19 cellular contexts compared by ENCODE assay signal in the genomic region with DNA sequence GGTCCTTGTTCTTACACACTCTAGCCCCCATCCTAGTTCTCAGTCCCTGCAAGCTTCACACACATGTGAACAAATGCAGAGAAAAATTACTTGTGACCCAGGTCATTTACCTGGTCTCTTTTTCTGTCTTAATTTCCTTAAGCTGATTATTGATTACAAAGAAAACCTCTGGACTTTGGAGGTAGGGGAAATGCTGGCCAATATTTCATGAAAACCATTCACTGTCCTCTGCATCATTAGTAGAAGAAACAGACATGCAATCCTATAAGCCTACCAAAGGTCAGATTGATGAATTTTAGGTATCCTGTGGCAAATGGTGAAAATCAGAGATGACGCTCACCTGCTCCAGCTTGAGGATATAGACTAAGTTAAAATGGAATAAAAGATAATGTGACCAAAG.
"Had no signal": no experiment of that assay in that cellular context is flagged by ENCODE, and none has a peak within 500 bp of the region (broad histone marks: within the 10 kb centered on the region; RNA-seq: fewer than 3 reads in every experiment).

No MANE protein-coding gene starts in this region.

- FAIRE-seq: colon, keratinocyte had no signal

- H3K27ac ChIP-seq: parathyroid adenoma, right atrium auricular region, suprapubic skin, upper lobe of right lung, uterus had no signal

- H3K9me3 ChIP-seq: gastroesophageal sphincter, mucosa of descending colon, right atrium auricular region, sigmoid colon, suprapubic skin, transverse colon, upper lobe of right lung, uterus had no signal

- H3K36me3 ChIP-seq: gastroesophageal sphincter, right atrium auricular region, sigmoid colon, suprapubic skin, transverse colon, upper lobe of right lung, uterus had no signal

- H3K27me3 ChIP-seq: dorsolateral prefrontal cortex, gastroesophageal sphincter, right atrium auricular region, sigmoid colon, suprapubic skin, transverse colon, upper lobe of right lung, uterus had no signal

- H2AFZ ChIP-seq: parathyroid adenoma had no signal

- DNase-seq: dorsolateral prefrontal cortex; effector CD4-positive, alpha-beta T cell; glutamatergic neuron; mucosa of descending colon; naive B cell; sigmoid colon; stimulated activated CD4-positive, alpha-beta T cell treated with anti-CD3 and anti-CD28 coated beads, Interleukin-15, amount 100 ng/mL, for 24 hours; stimulated activated CD4-positive, alpha-beta T cell treated with anti-CD3 and anti-CD28 coated beads, Interleukin-2, amount 100 ng/mL, for 48 hours; stimulated activated naive B cell treated with anti-CD40 and anti-IgM and Interleukin-4, amounts not matched to agents 10 μg/mL and 1 μg/mL and 100 μg/mL, for 72 hours; transverse colon; upper lobe of right lung; uterus had no signal

- H3K9ac ChIP-seq: parathyroid adenoma had no signal

- H3K79me2 ChIP-seq: parathyroid adenoma had no signal

- H3K4me3 ChIP-seq: dorsolateral prefrontal cortex, gastroesophageal sphincter, mucosa of descending colon, right atrium auricular region, sigmoid colon, skin epidermis, suprapubic skin, transverse colon, upper lobe of right lung, uterus had no signal

- ATAC-seq: mucosa of descending colon; stimulated activated naive B cell treated with anti-CD40 and anti-IgM and Interleukin-4, amounts not matched to agents 10 μg/mL and 1 μg/mL and 100 μg/mL, for 72 hours had no signal

- H3K4me1 ChIP-seq: parathyroid adenoma, right atrium auricular region, uterus had no signal
